15 cellular contexts compared by ENCODE assay signal in genomic region chr20:51413753-51414323, GRCh38.
DNase-seq lines count a peak whose midpoint lies in the region; ATAC-seq and TF ChIP-seq lines count a peak whose summit lies in the region.
"Had no signal": no experiment of that assay in that cellular context is flagged by ENCODE, and none has a peak within 500 bp of the region (broad histone marks: within the 10 kb centered on the region; RNA-seq: fewer than 3 reads in every experiment).

No MANE protein-coding gene starts in this region.

- CTCF ChIA-PET in activated CD8-positive, alpha-beta T cell treated with anti-CD3 and anti-CD28 coated beads for 36 hours (lab: Charles Lee) = interaction anchor here (1.0 kb wide), 1 partner anchor 10 kb away, joined by 4 read pairs; no protein-coding TSS in a partner anchor
- CTCF ChIA-PET in GM10248 (lab: Yijun Ruan, JAX) = interaction anchor here (1.1 to 1.7 kb wide), 3 partner anchors 21 to 426 kb away, joined by 3 to 5 read pairs (median 3); no protein-coding TSS in a partner anchor

- H3K27me3 Mint-ChIP-seq in activated naive CD8-positive, alpha-beta T cell = no peaks in the 10 kb centered on the region
- H3K27me3 Mint-ChIP-seq in activated naive CD8-positive, alpha-beta T cell treated with anti-CD3 and anti-CD28 coated beads for 36 hours = no peaks in the 10 kb centered on the region
- no peaks in the 10 kb centered on the region for H3K27me3 Mint-ChIP-seq in activated CD8-positive, alpha-beta T cell treated with anti-CD3 and anti-CD28 coated beads for 36 hours
- no peaks in the 10 kb centered on the region for H3K27me3 Mint-ChIP-seq in stimulated activated naive CD8-positive, alpha-beta T cell treated with anti-CD3 and anti-CD28 coated beads, Interleukin-15, amount 100 ng/mL, for 72 hours
- H3K27me3 Mint-ChIP-seq: type B pancreatic cell had no signal

- ATAC-seq in GM21723 (IDR thresholded peaks at IDR 0.05; ENCODE audit: unreplicated experiment) (peak; percentile 65), GM19463 (IDR thresholded peaks at IDR 0.05; ENCODE audit: unreplicated experiment) (no peak)
- peak; percentile 52 for ATAC-seq in activated CD8-positive, alpha-beta T cell treated with anti-CD3 and anti-CD28 coated beads for 36 hours
- ATAC-seq in stimulated activated naive CD8-positive, alpha-beta T cell treated with anti-CD3 and anti-CD28 coated beads, Interleukin-15, amount 100 ng/mL, for 72 hours = peak; percentile 36
- ATAC-seq: body of pancreas had no signal

- no peak for DNase-seq in activated naive CD8-positive, alpha-beta T cell treated with anti-CD3 and anti-CD28 coated beads for 36 hours
- DNase-seq in activated CD8-positive, alpha-beta T cell treated with anti-CD3 and anti-CD28 coated beads for 36 hours = no peak
- DNase-seq in stimulated activated naive CD8-positive, alpha-beta T cell treated with anti-CD3 and anti-CD28 coated beads, Interleukin-15, amount 100 ng/mL, for 72 hours = no peak
- DNase-seq in GM10248 (ENCODE audit: extremely low spot score) (no peak), NCI-H2107 (lab: John Stamatoyannopoulos, UW) (no peak)
- DNase-seq: activated CD4-positive, alpha-beta T cell treated with anti-CD3 and anti-CD28 coated beads, Interleukin-2, amount 50 U/mL, for 4 hours; AML-193; body of pancreas; hypothalamus; NCI-H1417 treated with DMSO at 0.1 percent for 48 hours; NCI-H774 had no signal

- H3K36me3 Mint-ChIP-seq in activated naive CD8-positive, alpha-beta T cell = peaks cover 13% of the 10 kb centered on the region
- peaks cover 39% of the 10 kb centered on the region for H3K36me3 Mint-ChIP-seq in activated naive CD8-positive, alpha-beta T cell treated with anti-CD3 and anti-CD28 coated beads for 36 hours
- peaks cover 55% of the 10 kb centered on the region for H3K36me3 Mint-ChIP-seq in activated CD8-positive, alpha-beta T cell treated with anti-CD3 and anti-CD28 coated beads for 36 hours (ENCODE audit: low read depth)

- H3K4me1 Mint-ChIP-seq in activated naive CD8-positive, alpha-beta T cell (ENCODE audit: low read depth) = peaks cover 20% of the 10 kb centered on the region
- peaks cover 45% of the 10 kb centered on the region for H3K4me1 Mint-ChIP-seq in activated naive CD8-positive, alpha-beta T cell treated with anti-CD3 and anti-CD28 coated beads for 36 hours
- peaks cover 72% of the 10 kb centered on the region for H3K4me1 Mint-ChIP-seq in activated CD8-positive, alpha-beta T cell treated with anti-CD3 and anti-CD28 coated beads for 36 hours (ENCODE audit: low read depth)
- peaks cover 70% of the 10 kb centered on the region for H3K4me1 Mint-ChIP-seq in stimulated activated naive CD8-positive, alpha-beta T cell treated with anti-CD3 and anti-CD28 coated beads, Interleukin-15, amount 100 ng/mL, for 72 hours

- POLR2A ChIA-PET in activated CD8-positive, alpha-beta T cell treated with anti-CD3 and anti-CD28 coated beads for 36 hours (lab: Charles Lee) = interaction anchor here (5.9 kb wide), 1 partner anchor 9 kb away, joined by 31 read pairs; no protein-coding TSS in a partner anchor
- POLR2A ChIA-PET in GM10248 (lab: Yijun Ruan, JAX) = no interaction called here

- intact Hi-C loops in activated CD8-positive, alpha-beta T cell treated with anti-CD3 and anti-CD28 coated beads for 36 hours (cut with micrococcal nuclease) = no loop called here

- no peak for TF ChIP-seq CTCF in activated CD8-positive, alpha-beta T cell treated with anti-CD3 and anti-CD28 coated beads for 36 hours (IDR thresholded peaks at IDR 0.05)
- TF ChIP-seq CTCF in GM10248 (IDR thresholded peaks at IDR 0.05; ENCODE audit: control extremely low read depth, extremely low read depth, low read depth, missing control alignments) = no peak

- H3K27ac Mint-ChIP-seq in activated naive CD8-positive, alpha-beta T cell = peak overlapping the region; percentile 7
- no peak overlapping the region for H3K27ac Mint-ChIP-seq in activated naive CD8-positive, alpha-beta T cell treated with anti-CD3 and anti-CD28 coated beads for 36 hours
- H3K27ac Mint-ChIP-seq in activated CD8-positive, alpha-beta T cell treated with anti-CD3 and anti-CD28 coated beads for 36 hours = peak overlapping the region; percentile 75
- peak overlapping the region in 1 of 2 donors; percentile 30 for H3K27ac Mint-ChIP-seq in stimulated activated naive CD8-positive, alpha-beta T cell treated with anti-CD3 and anti-CD28 coated beads, Interleukin-15, amount 100 ng/mL, for 72 hours
- H3K27ac Mint-ChIP-seq: type B pancreatic cell had no signal

- no peaks in the 10 kb centered on the region for H3K9me3 Mint-ChIP-seq in activated naive CD8-positive, alpha-beta T cell (ENCODE audit: low read depth)
- peaks cover 6% of the 10 kb centered on the region for H3K9me3 Mint-ChIP-seq in activated naive CD8-positive, alpha-beta T cell treated with anti-CD3 and anti-CD28 coated beads for 36 hours
- no peaks in the 10 kb centered on the region for H3K9me3 Mint-ChIP-seq in activated CD8-positive, alpha-beta T cell treated with anti-CD3 and anti-CD28 coated beads for 36 hours
- peaks cover 0 to 4% of the 10 kb centered on the region in 2 donors for H3K9me3 Mint-ChIP-seq in stimulated activated naive CD8-positive, alpha-beta T cell treated with anti-CD3 and anti-CD28 coated beads, Interleukin-15, amount 100 ng/mL, for 72 hours

- H3K4me3 Mint-ChIP-seq in activated naive CD8-positive, alpha-beta T cell = peak overlapping the region; percentile 38
- no peak overlapping the region for H3K4me3 Mint-ChIP-seq in activated naive CD8-positive, alpha-beta T cell treated with anti-CD3 and anti-CD28 coated beads for 36 hours
- no peak overlapping the region for H3K4me3 Mint-ChIP-seq in activated CD8-positive, alpha-beta T cell treated with anti-CD3 and anti-CD28 coated beads for 36 hours
- peak overlapping the region in 1 of 2 donors; percentile 49 for H3K4me3 Mint-ChIP-seq in stimulated activated naive CD8-positive, alpha-beta T cell treated with anti-CD3 and anti-CD28 coated beads, Interleukin-15, amount 100 ng/mL, for 72 hours
- H3K4me3 Mint-ChIP-seq: type B pancreatic cell had no signal
